13 cellular contexts compared by ENCODE assay signal in the genomic region with DNA sequence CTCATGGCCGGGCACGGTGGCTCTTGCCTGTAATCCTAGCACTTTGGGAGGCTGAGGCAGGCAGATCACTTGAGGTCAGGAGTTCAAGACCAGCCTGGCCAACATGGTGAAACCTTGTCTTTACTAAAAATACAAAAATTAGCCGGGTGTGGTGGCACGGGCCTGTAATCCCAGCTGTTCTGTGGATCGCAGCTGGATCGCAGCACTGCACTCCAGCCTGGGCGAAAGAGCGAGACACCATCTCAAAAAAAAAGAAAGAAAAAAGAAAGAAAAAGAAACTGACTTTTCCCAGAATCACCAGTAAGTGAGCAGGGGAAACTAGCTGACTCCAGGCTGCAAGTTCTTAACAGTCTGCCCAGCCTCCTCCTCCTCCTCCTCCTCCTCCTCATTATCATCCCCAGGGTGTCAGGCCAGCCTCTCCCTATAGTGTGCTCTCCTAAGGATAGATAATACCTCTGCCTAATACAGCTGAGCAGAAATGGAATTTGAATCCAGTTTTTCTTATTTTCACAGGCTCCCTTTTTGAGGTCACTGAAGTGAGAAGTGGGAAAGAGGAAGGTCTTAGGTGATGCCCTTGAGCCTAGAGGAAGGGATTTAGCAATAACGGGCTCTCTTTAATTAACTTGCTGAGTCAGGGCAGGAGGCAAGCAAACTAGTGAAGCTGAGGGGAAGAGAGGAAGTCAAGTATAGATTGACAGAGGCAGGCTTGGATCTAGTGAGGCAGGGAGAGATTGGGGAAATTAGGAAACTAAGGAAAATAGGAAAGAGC. TPM values are rescaled to one million over a fixed set of nuclear protein-coding genes. Genes with fewer than 3 reads are reported as not detected.
DNase-seq lines count a peak whose midpoint lies in the region; ATAC-seq, FAIRE-seq and TF ChIP-seq lines count a peak whose summit lies in the region.
"Had no signal": no experiment of that assay in that cellular context is flagged by ENCODE, and none has a peak within 500 bp of the region (broad histone marks: within the 10 kb centered on the region; RNA-seq: fewer than 3 reads in every experiment).

No MANE protein-coding gene starts in this region.

- DNase-seq in Caki2 (ENCODE audit: low read depth) (peak; percentile 31), NCI-H226 (peak; percentile 7), dedifferentiated amniotic fluid mesenchymal stem cell (ENCODE audit: extremely low spot score) (peak; percentile 1), mucosa of descending colon (no peak), D721Med (ENCODE audit: insufficient read length, low spot score) (no peak)
- DNase-seq in activated effector memory CD4-positive, alpha-beta T cell treated with anti-CD3 and anti-CD28 coated beads, Interleukin-2, amount 50 U/mL, for 16 hours: no peak
- DNase-seq: HFFc6, kidney glomerular epithelial cell, NCI-H146, occipital lobe, Peyer's patch had no signal

- no peak for FAIRE-seq in D721Med (lab: Jason Lieb, UNC)

- in situ Hi-C loops in Caki2 (cut with HindIII; ENCODE audit: low pct_unique_long_range_greater_than_20kb, low sequenced_read_pairs): no loop called here

- no peaks in the 10 kb centered on the region for H3K36me3 ChIP-seq in mucosa of descending colon (ENCODE audit: low read depth)
- H3K36me3 ChIP-seq: Peyer's patch had no signal

- intact Hi-C loops in mucosa of descending colon (cut with DNase I, micrococcal nuclease): no loop called here

- H3K9me3 ChIP-seq in mucosa of descending colon: no peaks in the 10 kb centered on the region
- H3K9me3 ChIP-seq: Peyer's patch had no signal

- H3K4me1 ChIP-seq in mucosa of descending colon (ENCODE audit: low read depth): no peaks in the 10 kb centered on the region
- H3K4me1 ChIP-seq: Peyer's patch had no signal

- peak; percentile 53 for ATAC-seq in mucosa of descending colon
- ATAC-seq in GM18873 (IDR thresholded peaks at IDR 0.05; ENCODE audit: low FRiP score, unreplicated experiment): no peak
- ATAC-seq in GM21619 (IDR thresholded peaks at IDR 0.05; ENCODE audit: unreplicated experiment): no peak

- no peak for TF ChIP-seq CTCF in mucosa of descending colon (IDR thresholded peaks at IDR 0.05)
- no peak for TF ChIP-seq CTCF in D721Med (IDR thresholded peaks at IDR 0.05; ENCODE audit: insufficient read depth, missing control alignments)

- no peak overlapping the region for H3K4me3 ChIP-seq in mucosa of descending colon
- H3K4me3 ChIP-seq: Peyer's patch had no signal

RNA-seq across cellular contexts. Expression of a gene that starts 11.8 kb away (rescaled TPM):
- 31.9 and 68.6 TPM in 2 replicates for total RNA-seq in Caki2 (2014; rRNA removed; shearing (Covaris generic); ENCODE audit: low replicate concordance)
- 10 to 100 TPM; 34.9 to 67.2 (median 51.9) TPM for total RNA-seq in mucosa of descending colon

Comparison
In these comparisons a context has a peak if more than half of its experiments do, and no peak if none do; other contexts are left out.
1. DNase-seq: peak in Caki2 (single experiment), NCI-H226 (single experiment) and dedifferentiated amniotic fluid mesenchymal stem cell (single experiment); none in mucosa of descending colon (0 of 3), activated effector memory CD4-positive, alpha-beta T cell treated with anti-CD3 and anti-CD28 coated beads, Interleukin-2, amount 50 U/mL, for 16 hours (single experiment) and D721Med (single experiment).